In the genomic region with DNA sequence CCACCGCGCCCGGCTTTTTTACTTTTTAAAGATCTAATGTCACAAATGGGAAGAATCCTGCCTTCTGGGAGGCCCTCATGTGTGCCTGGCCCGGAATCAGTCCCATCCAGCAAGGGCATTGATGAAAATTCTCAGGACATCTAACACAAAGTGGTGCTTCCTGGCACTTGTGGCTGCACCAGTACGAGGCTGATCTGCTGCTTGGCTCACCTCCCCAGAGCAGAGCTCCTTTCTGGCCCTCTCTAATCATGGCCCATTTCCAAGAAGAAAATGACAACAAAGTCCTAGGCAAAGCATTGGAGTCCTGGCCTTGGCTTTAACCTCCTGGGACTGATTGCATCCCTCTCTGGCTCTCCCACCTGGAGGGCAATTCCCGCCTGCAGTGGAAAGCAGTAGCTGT, we compare ENCODE assay signal across 1 cellular context.
TF ChIP-seq lines count a peak whose summit lies in the region.

No MANE protein-coding gene starts in this region.

TF ChIP-seq in SK-N-SH, 30 proteins besides CTCF, POLR2A, EP300 and RAD21 (continued from another document):
- TF ChIP-seq REST (IDR thresholded peaks at IDR 0.05; ENCODE audit: low read depth, low read length) (no peak), YY1 (IDR thresholded peaks at IDR 0.05; ENCODE audit: low read depth) (no peak), MEF2A (IDR thresholded peaks at IDR 0.05; ENCODE audit: borderline replicate concordance, low read depth) (no peak), MXI1 (IDR thresholded peaks at IDR 0.05; ENCODE audit: low read depth, low read length) (no peak), SIN3A (IDR thresholded peaks at IDR 0.05; ENCODE audit: borderline replicate concordance, low read depth, low read length) (no peak), CHD2 (IDR thresholded peaks at IDR 0.05; ENCODE audit: low read length, partially characterized antibody) (no peak), IRF3 (IDR thresholded peaks at IDR 0.05; ENCODE audit: low read depth, low read length) (no peak), RXRA (IDR thresholded peaks at IDR 0.05; ENCODE audit: borderline replicate concordance, low read depth) (no peak)
- TF ChIP-seq, protein P1, sequence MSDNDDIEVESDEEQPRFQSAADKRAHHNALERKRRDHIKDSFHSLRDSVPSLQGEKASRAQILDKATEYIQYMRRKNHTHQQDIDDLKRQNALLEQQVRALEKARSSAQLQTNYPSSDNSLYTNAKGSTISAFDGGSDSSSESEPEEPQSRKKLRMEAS (IDR thresholded peaks at IDR 0.05; ENCODE audit: low read depth): no peak
